10 cellular contexts compared by ENCODE assay signal in genomic region chr9:131744171-131744714, GRCh38. TPM values are rescaled to one million over a fixed set of nuclear protein-coding genes. Genes with fewer than 3 reads are reported as not detected.
DNase-seq lines count a peak whose midpoint lies in the region; ATAC-seq and TF ChIP-seq lines count a peak whose summit lies in the region.
"Had no signal": no experiment of that assay in that cellular context is flagged by ENCODE, and none has a peak within 500 bp of the region (broad histone marks: within the 10 kb centered on the region; RNA-seq: fewer than 3 reads in every experiment).

No MANE protein-coding gene starts in this region.

- H3K4me1 Mint-ChIP-seq in activated CD4-positive, alpha-beta T cell treated with anti-CD3 and anti-CD28 coated beads, Interleukin-2, amount 10 ng/mL, durations not matched to agents 24 days and 14 days = peaks cover 46% of the 10 kb centered on the region
- peaks cover 28% of the 10 kb centered on the region for H3K4me1 Mint-ChIP-seq in stimulated activated effector memory CD8-positive, alpha-beta T cell treated with anti-CD3 and anti-CD28 coated beads, Interleukin-12 subunit alpha, Interleukin-12 subunit beta, amount 100 ng/mL, for 72 hours

- intact Hi-C loops in activated CD4-positive, alpha-beta T cell treated with anti-CD3 and anti-CD28 coated beads, Interleukin-2, amount 10 ng/mL, durations not matched to agents 24 days and 14 days (cut with micrococcal nuclease) = no loop called here

- no peak for TF ChIP-seq CTCF in Peyer's patch (IDR thresholded peaks at IDR 0.05)

- H3K9me3 Mint-ChIP-seq in activated CD4-positive, alpha-beta T cell treated with anti-CD3 and anti-CD28 coated beads, Interleukin-2, amount 10 ng/mL, durations not matched to agents 24 days and 14 days = no peaks in the 10 kb centered on the region
- no peaks in the 10 kb centered on the region for H3K9me3 Mint-ChIP-seq in stimulated activated effector memory CD8-positive, alpha-beta T cell treated with anti-CD3 and anti-CD28 coated beads, Interleukin-12 subunit alpha, Interleukin-12 subunit beta, amount 100 ng/mL, for 72 hours

- H3K27ac ChIP-seq in Peyer's patch = peak overlapping the region; percentile 13 to 65 (median 54)
- H3K27ac ChIP-seq: A549 had no signal

- no peaks in the 10 kb centered on the region for H3K9me3 ChIP-seq in Peyer's patch
- H3K9me3 ChIP-seq: A549 had no signal

- H3K4me3 Mint-ChIP-seq in activated CD4-positive, alpha-beta T cell treated with anti-CD3 and anti-CD28 coated beads, Interleukin-2, amount 10 ng/mL, durations not matched to agents 24 days and 14 days = peak overlapping the region; percentile 75
- peak overlapping the region; percentile 30 for H3K4me3 Mint-ChIP-seq in stimulated activated effector memory CD8-positive, alpha-beta T cell treated with anti-CD3 and anti-CD28 coated beads, Interleukin-12 subunit alpha, Interleukin-12 subunit beta, amount 100 ng/mL, for 72 hours

- no peak for ATAC-seq in stimulated activated effector memory CD8-positive, alpha-beta T cell treated with anti-CD3 and anti-CD28 coated beads, Interleukin-12 subunit alpha, Interleukin-12 subunit beta, amount 100 ng/mL, for 72 hours
- no peak for ATAC-seq in HG02970 (IDR thresholded peaks at IDR 0.05; ENCODE audit: low FRiP score, unreplicated experiment)
- ATAC-seq: A549 had no signal

- no peak overlapping the region for H3K4me3 ChIP-seq in Peyer's patch
- H3K4me3 ChIP-seq: A549 had no signal

- peak; percentile 81 for DNase-seq in activated CD4-positive, alpha-beta T cell treated with anti-CD3 and anti-CD28 coated beads, Interleukin-2, amount 10 ng/mL, durations not matched to agents 24 days and 14 days
- no peak for DNase-seq in activated CD4-positive, alpha-beta T cell treated with anti-CD3 and anti-CD28 coated beads for 1 hour
- peak in 1 of 3 donors; percentile 73 for DNase-seq in Peyer's patch
- DNase-seq in dermis blood vessel endothelial cell = peak; percentile 70
- DNase-seq in stimulated activated effector memory CD8-positive, alpha-beta T cell treated with anti-CD3 and anti-CD28 coated beads, Interleukin-12 subunit alpha, Interleukin-12 subunit beta, amount 100 ng/mL, for 72 hours (ENCODE audit: low spot score in 2 of 2) = no peak
- DNase-seq in NCI-H2196 treated with DMSO at 0.1 percent for 48 hours (lab: John Stamatoyannopoulos, UW; ENCODE audit: unreplicated experiment) = no peak
- DNase-seq in NCI-H2227 (lab: John Stamatoyannopoulos, UW; ENCODE audit: unreplicated experiment) = no peak
- DNase-seq: NCI-H1092 had no signal

- H3K27ac Mint-ChIP-seq in activated CD4-positive, alpha-beta T cell treated with anti-CD3 and anti-CD28 coated beads, Interleukin-2, amount 10 ng/mL, durations not matched to agents 24 days and 14 days = peak overlapping the region; percentile 90
- peak overlapping the region; percentile 81 for H3K27ac Mint-ChIP-seq in stimulated activated effector memory CD8-positive, alpha-beta T cell treated with anti-CD3 and anti-CD28 coated beads, Interleukin-12 subunit alpha, Interleukin-12 subunit beta, amount 100 ng/mL, for 72 hours

- no peaks in the 10 kb centered on the region for H3K27me3 ChIP-seq in Peyer's patch

- peaks cover 0 to 12% (median 9%) of the 10 kb centered on the region in 4 donors for H3K4me1 ChIP-seq in Peyer's patch
- H3K4me1 ChIP-seq: A549 had no signal

- no peak for TF ChIP-seq POLR2A in Peyer's patch (IDR thresholded peaks at IDR 0.05)

- H3K27me3 Mint-ChIP-seq in activated CD4-positive, alpha-beta T cell treated with anti-CD3 and anti-CD28 coated beads, Interleukin-2, amount 10 ng/mL, durations not matched to agents 24 days and 14 days = peaks cover 2% of the 10 kb centered on the region

- H3K36me3 ChIP-seq in Peyer's patch = no peaks in the 10 kb centered on the region

- H3K36me3 Mint-ChIP-seq in activated CD4-positive, alpha-beta T cell treated with anti-CD3 and anti-CD28 coated beads, Interleukin-2, amount 10 ng/mL, durations not matched to agents 24 days and 14 days (ENCODE audit: low read depth) = peaks cover under 1% of the 10 kb centered on the region
- H3K36me3 Mint-ChIP-seq in stimulated activated effector memory CD8-positive, alpha-beta T cell treated with anti-CD3 and anti-CD28 coated beads, Interleukin-12 subunit alpha, Interleukin-12 subunit beta, amount 100 ng/mL, for 72 hours = peaks cover 8% of the 10 kb centered on the region

RNA-seq across cellular contexts. Expression of gene RAPGEF1, which starts 4.4 kb away (rescaled TPM):
- 150 and 153 TPM in 2 replicates for total RNA-seq in activated CD4-positive, alpha-beta T cell treated with anti-CD3 and anti-CD28 coated beads, Interleukin-2, amount 10 ng/mL, durations not matched to agents 24 days and 14 days
- total RNA-seq in Peyer's patch (100 to 1,000 TPM in 1 of 4 donors, 10 to 100 TPM in 3; 51.7 to 182 (median 70.7) TPM), dermis blood vessel endothelial cell (56.2 and 69.3 TPM in 2 replicates)

Comparison
In these comparisons a context has a peak if more than half of its experiments do, and no peak if none do; other contexts are left out.
1. DNase-seq: peak in activated CD4-positive, alpha-beta T cell treated with anti-CD3 and anti-CD28 coated beads, Interleukin-2, amount 10 ng/mL, durations not matched to agents 24 days and 14 days (single experiment) and dermis blood vessel endothelial cell (single experiment); none in activated CD4-positive, alpha-beta T cell treated with anti-CD3 and anti-CD28 coated beads for 1 hour (single experiment), stimulated activated effector memory CD8-positive, alpha-beta T cell treated with anti-CD3 and anti-CD28 coated beads, Interleukin-12 subunit alpha, Interleukin-12 subunit beta, amount 100 ng/mL, for 72 hours (0 of 2), NCI-H2196 treated with DMSO at 0.1 percent for 48 hours (single experiment) and NCI-H2227 (single experiment).